In the genomic region with DNA sequence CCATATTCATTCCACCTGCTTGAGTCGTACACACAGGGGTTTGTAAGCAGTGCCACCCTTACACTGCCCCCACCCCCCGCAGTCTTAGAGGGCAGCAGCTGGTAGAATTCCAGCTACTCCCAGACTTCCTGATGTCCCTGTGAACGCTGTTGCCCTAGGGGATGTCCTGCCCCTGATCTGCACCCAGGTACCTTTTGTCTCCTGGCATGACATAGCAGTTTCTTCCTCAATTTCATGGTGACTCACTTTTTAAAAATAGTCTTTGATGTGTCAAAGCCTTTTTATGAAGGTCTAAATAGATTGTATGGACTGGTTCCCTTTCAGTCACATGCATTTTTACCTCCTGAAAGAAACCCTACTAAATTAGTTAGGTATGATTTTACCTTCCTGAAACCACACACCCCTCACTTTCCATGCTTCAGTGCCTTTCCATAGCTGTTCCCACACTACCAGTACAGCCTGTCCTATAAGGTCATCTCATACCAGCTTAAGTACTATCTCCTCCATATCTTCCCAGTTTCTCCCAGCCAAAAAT, we compare ENCODE assay signal across 11 cellular contexts.
DNase-seq lines count a peak whose midpoint lies in the region; ATAC-seq, FAIRE-seq and TF ChIP-seq lines count a peak whose summit lies in the region.
"Had no signal": no experiment of that assay in that cellular context is flagged by ENCODE, and none has a peak within 500 bp of the region (broad histone marks: within the 10 kb centered on the region; RNA-seq: fewer than 3 reads in every experiment).

No MANE protein-coding gene starts in this region.

- no peak overlapping the region for H3K4me3 Mint-ChIP-seq in stimulated activated naive CD8-positive, alpha-beta T cell treated with anti-CD3 and anti-CD28 coated beads, Interleukin-15, amount 100 ng/mL, for 72 hours
- no peak overlapping the region for H3K4me3 Mint-ChIP-seq in activated CD4-positive, alpha-beta memory T cell treated with anti-CD3 and anti-CD28 coated beads for 36 hours

- DNase-seq in stimulated activated naive CD8-positive, alpha-beta T cell treated with anti-CD3 and anti-CD28 coated beads, Interleukin-15, Interleukin-2, amounts not matched to agents 100 U/mL and 50 U/mL, for 24 hours, result no peak
- no peak for DNase-seq in stimulated activated naive CD8-positive, alpha-beta T cell treated with anti-CD3 and anti-CD28 coated beads, Interleukin-15, amount 100 ng/mL, for 72 hours
- DNase-seq in NCI-H69 (lab: John Stamatoyannopoulos, UW) (peak; percentile 90), epithelial cell of esophagus (ENCODE audit: low read depth) (peak; percentile 92), GM12892 (ENCODE audit: insufficient read length) (no peak), SHP77 treated with DMSO at 0.1 percent for 48 hours (lab: John Stamatoyannopoulos, UW) (no peak), GM10266 (ENCODE audit: extremely low spot score) (no peak)
- DNase-seq in activated CD4-positive, alpha-beta memory T cell treated with anti-CD3 and anti-CD28 coated beads for 36 hours, result no peak
- DNase-seq: caudate nucleus; NCI-H526 treated with DMSO at 0.1 percent for 48 hours; stimulated activated CD8-positive, alpha-beta memory T cell treated with anti-CD3 and anti-CD28 coated beads, Interleukin-4, amount 100 ng/mL, for 48 hours had no signal

- H3K4me1 Mint-ChIP-seq in stimulated activated naive CD8-positive, alpha-beta T cell treated with anti-CD3 and anti-CD28 coated beads, Interleukin-15, amount 100 ng/mL, for 72 hours, result peaks cover 19% of the 10 kb centered on the region
- H3K4me1 Mint-ChIP-seq in activated CD4-positive, alpha-beta memory T cell treated with anti-CD3 and anti-CD28 coated beads for 36 hours (ENCODE audit: low read depth), result peaks cover 16% of the 10 kb centered on the region

- ATAC-seq in stimulated activated naive CD8-positive, alpha-beta T cell treated with anti-CD3 and anti-CD28 coated beads, Interleukin-15, Interleukin-2, amounts not matched to agents 100 U/mL and 50 U/mL, for 24 hours, result peak; percentile 19
- ATAC-seq in stimulated activated naive CD8-positive, alpha-beta T cell treated with anti-CD3 and anti-CD28 coated beads, Interleukin-15, amount 100 ng/mL, for 72 hours, result no peak

- POLR2A ChIA-PET in activated CD4-positive, alpha-beta memory T cell treated with anti-CD3 and anti-CD28 coated beads for 36 hours (lab: Charles Lee), result no interaction called here

- H3K27ac Mint-ChIP-seq in stimulated activated naive CD8-positive, alpha-beta T cell treated with anti-CD3 and anti-CD28 coated beads, Interleukin-15, amount 100 ng/mL, for 72 hours, result no peak overlapping the region
- no peak overlapping the region for H3K27ac Mint-ChIP-seq in activated CD4-positive, alpha-beta memory T cell treated with anti-CD3 and anti-CD28 coated beads for 36 hours

- TF ChIP-seq POLR2A in GM12892 (IDR thresholded peaks at IDR 0.05; ENCODE audit: low read depth, low read length), result no peak

- H3K9me3 Mint-ChIP-seq in stimulated activated naive CD8-positive, alpha-beta T cell treated with anti-CD3 and anti-CD28 coated beads, Interleukin-15, amount 100 ng/mL, for 72 hours, result peaks cover 13 to 17% of the 10 kb centered on the region in 2 donors
- peaks cover 17% of the 10 kb centered on the region for H3K9me3 Mint-ChIP-seq in activated CD4-positive, alpha-beta memory T cell treated with anti-CD3 and anti-CD28 coated beads for 36 hours

- FAIRE-seq in GM12892 (lab: Jason Lieb, UNC), result no peak

- CTCF ChIA-PET in activated CD4-positive, alpha-beta memory T cell treated with anti-CD3 and anti-CD28 coated beads for 36 hours (lab: Charles Lee), result interaction anchor here (0.6 to 1.4 kb wide), 2 partner anchors 151 to 256 kb away, joined by 4 read pairs; no protein-coding TSS in a partner anchor

- no peaks in the 10 kb centered on the region for H3K27me3 Mint-ChIP-seq in stimulated activated naive CD8-positive, alpha-beta T cell treated with anti-CD3 and anti-CD28 coated beads, Interleukin-15, amount 100 ng/mL, for 72 hours
- no peaks in the 10 kb centered on the region for H3K27me3 Mint-ChIP-seq in activated CD4-positive, alpha-beta memory T cell treated with anti-CD3 and anti-CD28 coated beads for 36 hours

- peaks cover 18% of the 10 kb centered on the region for H3K36me3 Mint-ChIP-seq in activated CD4-positive, alpha-beta memory T cell treated with anti-CD3 and anti-CD28 coated beads for 36 hours

- TF ChIP-seq CTCF in epithelial cell of esophagus (IDR thresholded peaks at IDR 0.05; ENCODE audit: insufficient read depth, low read depth, low read length, missing control alignments) (no peak), GM10266 (IDR thresholded peaks at IDR 0.05; ENCODE audit: control insufficient read depth, insufficient read depth, low read depth, missing control alignments) (no peak)

- no peak overlapping the region for H3K4me3 ChIP-seq in epithelial cell of esophagus (ENCODE audit: low read length)

- intact Hi-C loops in activated CD4-positive, alpha-beta memory T cell treated with anti-CD3 and anti-CD28 coated beads for 36 hours (cut with micrococcal nuclease), result no loop called here

Comparison
In these comparisons a context has a peak if more than half of its experiments do, and no peak if none do; other contexts are left out.
1. DNase-seq: peak in NCI-H69 (single experiment) and epithelial cell of esophagus (single experiment); none in stimulated activated naive CD8-positive, alpha-beta T cell treated with anti-CD3 and anti-CD28 coated beads, Interleukin-15, Interleukin-2, amounts not matched to agents 100 U/mL and 50 U/mL, for 24 hours (single experiment), stimulated activated naive CD8-positive, alpha-beta T cell treated with anti-CD3 and anti-CD28 coated beads, Interleukin-15, amount 100 ng/mL, for 72 hours (0 of 2), GM12892 (single experiment), SHP77 treated with DMSO at 0.1 percent for 48 hours (single experiment), activated CD4-positive, alpha-beta memory T cell treated with anti-CD3 and anti-CD28 coated beads for 36 hours (single experiment) and GM10266 (single experiment).